ENCODE assay signal across 8 cellular contexts in the genomic region with DNA sequence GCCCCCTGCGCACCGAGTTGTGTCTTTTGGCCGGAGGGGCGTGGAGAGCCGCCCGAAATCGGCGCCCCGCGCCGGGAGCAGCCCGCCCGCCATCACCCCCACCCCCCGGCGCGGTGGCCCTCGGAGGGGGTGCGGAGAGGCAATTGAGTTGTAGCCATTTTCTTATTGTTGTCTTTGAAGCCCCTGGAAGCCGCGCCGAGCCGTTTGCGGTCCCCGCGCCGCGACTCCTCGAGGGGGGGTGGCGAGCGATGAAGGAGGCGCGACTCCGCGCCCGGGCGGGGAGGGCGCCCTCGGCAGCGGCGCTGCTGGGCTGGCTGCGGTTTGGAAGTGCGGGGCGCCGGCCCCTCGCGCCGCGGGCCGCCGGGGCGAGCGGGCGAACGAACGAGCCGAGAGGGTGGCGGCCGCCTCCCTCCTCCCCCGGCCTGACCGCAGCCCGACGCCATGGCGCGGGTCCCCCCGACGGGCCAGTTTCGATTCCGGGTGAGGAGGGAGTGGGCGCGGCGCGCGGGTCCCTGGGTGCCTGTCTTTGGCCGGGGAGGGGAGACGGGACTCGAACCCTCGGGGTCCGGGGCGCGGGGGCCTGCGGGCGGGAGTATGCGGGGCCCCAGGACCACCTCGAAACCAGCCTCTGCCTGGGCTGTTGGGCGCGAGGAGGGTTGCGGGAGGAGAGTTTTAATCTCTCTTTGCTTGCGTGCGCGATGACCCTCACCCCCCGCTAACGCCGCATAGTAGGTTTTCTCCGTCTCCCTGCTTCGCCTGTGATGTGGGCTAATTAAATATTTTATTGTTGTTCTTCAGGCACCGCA. TPM values are rescaled to one million over a fixed set of nuclear protein-coding genes. Genes with fewer than 3 reads are reported as not detected.
A peak's percentile ranks its signal among the peaks of the same experiment; 100 is the strongest.
DNase-seq lines count a peak whose midpoint lies in the region; ATAC-seq and TF ChIP-seq lines count a peak whose summit lies in the region.

No MANE protein-coding gene starts in this region.

- H3K4me3 ChIP-seq in coronary artery, result peak overlapping the region; percentile 90
- H3K4me3 ChIP-seq in lower lobe of right lung, result peak overlapping the region; percentile 73

- H4K91ac ChIP-seq in H9 (ENCODE audit: insufficient read length, low read depth, low read length), result no peak overlapping the region

- H3K4me1 Mint-ChIP-seq in H9, result peaks cover 23 to 39% of the 10 kb centered on the region in 2 experiments

- H3K4me1 ChIP-seq in H9 (ENCODE audit: insufficient read depth, low read length) (peaks cover 3% of the 10 kb centered on the region; the same call in 1 of the 2 replicates), lower lobe of right lung (peaks cover 46% of the 10 kb centered on the region)

- WGBS in H9 (ENCODE audit: extremely low coverage, insufficient read length, low lambda C conversion rate), result no CpG with 5 or more reads among the region's 96 CpGs

- no peak overlapping the region for H3K56ac ChIP-seq in H9 (ENCODE audit: insufficient read length, low read depth, low read length)

- peak overlapping the region; percentile 51 for H3K18ac ChIP-seq in H9 (ENCODE audit: insufficient read length, low read depth, low read length)

- no peak overlapping the region for H2AK5ac ChIP-seq in H9 (ENCODE audit: insufficient read length, low read length)

- H3K27ac ChIP-seq in H9 (ENCODE audit: insufficient read length, low read depth, low read length), result no peak overlapping the region
- H3K27ac ChIP-seq in coronary artery, result peak overlapping the region; percentile 94 to 96
- H3K27ac ChIP-seq in lower lobe of right lung, result peak overlapping the region; percentile 93

- no peak overlapping the region for H4K5ac ChIP-seq in H9 (ENCODE audit: insufficient read length, low read depth, low read length)

- TF ChIP-seq CTCF in H9 (conservative IDR thresholded peaks at IDR 0.05) (no peak), coronary artery (IDR thresholded peaks at IDR 0.05) (no peak), lower lobe of right lung (IDR thresholded peaks at IDR 0.05) (no peak)

- H3K27me3 ChIP-seq in H9 (ENCODE audit: insufficient read depth, low read length) (no peaks in the 10 kb centered on the region), lower lobe of right lung (ENCODE audit: low read depth) (peaks cover 9% of the 10 kb centered on the region)

- peak overlapping the region; percentile 83 for H3K4me2 ChIP-seq in H9 (ENCODE audit: insufficient read depth, insufficient read length, low read length)

- in situ Hi-C loops in ACHN (cut with HindIII; ENCODE audit: low pct_ligation_motif_present, low pct_unique_long_range_greater_than_20kb, low sequenced_read_pairs), result no loop called here

- ATAC-seq in lower lobe of right lung (peak in 1 of 2 donors; percentile 3), HG02798 (IDR thresholded peaks at IDR 0.05; ENCODE audit: poor library complexity, unreplicated experiment) (no peak)

- H2BK120ac ChIP-seq in H9 (ENCODE audit: low read depth, low read length, poor library complexity, severe bottlenecking), result no peak overlapping the region

- intact Hi-C loops in lower lobe of right lung (cut with DNase I), result no loop called here

- H4K20me1 ChIP-seq in H9 (ENCODE audit: control insufficient read depth, insufficient read depth, insufficient read length), result no peaks in the 10 kb centered on the region

- no peak overlapping the region for H2AFZ ChIP-seq in H9 (ENCODE audit: low read length)

- peaks cover 18% of the 10 kb centered on the region for H3K23me2 ChIP-seq in H9 (ENCODE audit: insufficient read length, low read depth, low read length, poor library complexity, severe bottlenecking)

- H3K79me1 ChIP-seq in H9 (ENCODE audit: insufficient read depth, low read depth, low read length, poor library complexity, severe bottlenecking), result no peaks in the 10 kb centered on the region

- no peaks in the 10 kb centered on the region for H3K9me3 ChIP-seq in H9 (ENCODE audit: control insufficient read depth, low read depth, low read length)
- H3K9me3 ChIP-seq in lower lobe of right lung, result no peaks in the 10 kb centered on the region

- no peak overlapping the region for H2BK20ac ChIP-seq in H9 (ENCODE audit: low read depth, low read length, poor library complexity, severe bottlenecking)

- peaks cover 3% of the 10 kb centered on the region; the same call in 1 of the 2 replicates for H3K79me2 ChIP-seq in H9 (ENCODE audit: insufficient read depth, low read length)

- peaks cover 4% of the 10 kb centered on the region in 2 experiments; a peak in 3 of 5 replicates for H3K9me3 Mint-ChIP-seq in H9

- peaks cover 7% of the 10 kb centered on the region for H3K27me3 Mint-ChIP-seq in H9 (ENCODE audit: low read depth)

- no peak overlapping the region; the same call in 1 of the 2 replicates for H3K4ac ChIP-seq in H9 (ENCODE audit: low read depth, low read length)

- DNase-seq in ACHN, result peak; percentile 23
- DNase-seq in H9, result peak; percentile 34
- DNase-seq in activated CD4-positive, alpha-beta T cell treated with anti-CD3 and anti-CD28 coated beads for 4 hours, result peak; percentile 50 to 62
- DNase-seq in coronary artery (ENCODE audit: low spot score), result peak; percentile 78
- DNase-seq in lower lobe of right lung, result peak; percentile 78
- peak; percentile 21 for DNase-seq in stimulated activated CD8-positive, alpha-beta memory T cell treated with anti-CD3 and anti-CD28 coated beads, Interleukin-12 subunit alpha, Interleukin-12 subunit beta, amount 100 ng/mL, for 24 hours (ENCODE audit: extremely low read depth)
- DNase-seq in RKO (ENCODE audit: low spot score), result no peak

- peaks cover 3 to 39% (median 21%) of the 10 kb centered on the region in 3 experiments; a peak in 6 of 7 replicates for H3K36me3 Mint-ChIP-seq in H9 (ENCODE audit: insufficient read depth in 1 of 3, low read depth in 3 of 3)

- no peak overlapping the region for H3K23ac ChIP-seq in H9 (ENCODE audit: insufficient read length, low read depth, low read length)

- H4K8ac ChIP-seq in H9 (replicated peaks; ENCODE audit: insufficient read length, low read depth, low read length), result no peak overlapping the region

- peak overlapping the region; percentile 90 for H3K14ac ChIP-seq in H9 (ENCODE audit: insufficient read depth, low read length)

- H2BK15ac ChIP-seq in H9 (ENCODE audit: low read depth, low read length), result no peak overlapping the region

- no peaks in the 10 kb centered on the region for H3K36me3 ChIP-seq in lower lobe of right lung

- H3T11ph ChIP-seq in H9 (ENCODE audit: low read length), result no peak overlapping the region

- H2BK5ac ChIP-seq in H9 (ENCODE audit: insufficient read length, low read length), result no peak overlapping the region

- H2BK12ac ChIP-seq in H9 (ENCODE audit: insufficient read length, low read depth, low read length), result no peak overlapping the region

- peak overlapping the region; percentile 90 for H3K9ac ChIP-seq in H9 (ENCODE audit: extremely low read depth, insufficient read length, low read length)

- H3K4me3 Mint-ChIP-seq in H9, result peak overlapping the region; percentile 81 to 89

- H3K27ac Mint-ChIP-seq in H9, result peak overlapping the region; percentile 12 to 78 (median 46); a peak in 3 of 7 replicates

RNA-seq across cellular contexts. Expression of a gene that starts 1.3 kb away (rescaled TPM):
- total RNA-seq in H9 (2021), result 35.1 and 36.5 TPM in 2 replicates
- total RNA-seq in lower lobe of right lung, result 48.6 TPM
